Comparison of ENCODE assay signal across 25 cellular contexts in the genomic region with DNA sequence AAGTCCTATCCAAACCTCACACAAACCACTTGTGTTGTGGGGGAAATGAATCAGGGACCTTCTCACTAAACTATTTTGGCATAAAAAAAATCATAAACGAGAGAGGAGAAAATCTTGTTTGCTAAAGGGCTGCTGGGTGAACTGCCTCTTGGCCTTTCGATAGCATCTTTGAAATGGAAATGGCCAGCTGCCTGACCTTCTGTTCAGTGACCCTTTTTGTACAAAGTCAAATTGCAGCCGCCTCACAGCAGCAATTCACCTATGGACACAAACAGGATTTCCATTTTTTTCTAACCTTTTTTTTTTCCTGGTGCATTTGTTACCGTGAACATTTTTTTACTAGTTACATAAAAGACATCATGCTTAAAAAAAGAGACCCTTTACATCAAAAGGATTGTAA.
"Had no signal": no experiment of that assay in that cellular context is flagged by ENCODE, and none has a peak within 500 bp of the region (broad histone marks: within the 10 kb centered on the region; RNA-seq: fewer than 3 reads in every experiment).

No MANE protein-coding gene starts in this region.

- H3K4me1 Mint-ChIP-seq: activated CD4-positive, alpha-beta T cell treated with anti-CD3 and anti-CD28 coated beads for 36 hours; activated CD4-positive, alpha-beta T cell treated with anti-CD3 and anti-CD28 coated beads, Interleukin-2, amount 10 ng/mL, durations not matched to agents 24 days and 14 days; activated CD8-positive, alpha-beta memory T cell treated with anti-CD3 and anti-CD28 coated beads, Interleukin-2, amount 10 ng/mL, durations not matched to agents 7 days and 5 days; activated naive CD8-positive, alpha-beta T cell treated with anti-CD3 and anti-CD28 coated beads, Interleukin-2, amount 10 ng/mL, durations not matched to agents 7 days and 5 days had no signal

- H3K36me3 Mint-ChIP-seq: activated CD4-positive, alpha-beta memory T cell treated with anti-CD3 and anti-CD28 coated beads for 36 hours; activated CD8-positive, alpha-beta memory T cell treated with anti-CD3 and anti-CD28 coated beads, Interleukin-2, amount 10 ng/mL, durations not matched to agents 7 days and 5 days; activated naive CD4-positive, alpha-beta T cell treated with anti-CD3 and anti-CD28 coated beads, Interleukin-2, amount 50 U/mL, for 72 hours; activated naive CD8-positive, alpha-beta T cell treated with anti-CD3 and anti-CD28 coated beads, Interleukin-2, amount 10 ng/mL, durations not matched to agents 7 days and 5 days; brain had no signal

- H3K27ac Mint-ChIP-seq: activated CD4-positive, alpha-beta memory T cell treated with anti-CD3 and anti-CD28 coated beads for 36 hours; activated CD4-positive, alpha-beta T cell treated with anti-CD3 and anti-CD28 coated beads for 36 hours; activated CD4-positive, alpha-beta T cell treated with anti-CD3 and anti-CD28 coated beads, Interleukin-2, amount 10 ng/mL, durations not matched to agents 24 days and 14 days; activated CD8-positive, alpha-beta memory T cell treated with anti-CD3 and anti-CD28 coated beads, Interleukin-2, amount 10 ng/mL, durations not matched to agents 7 days and 5 days; activated CD8-positive, alpha-beta T cell treated with anti-CD3 and anti-CD28 coated beads, Interleukin-2, amount 10 ng/mL, durations not matched to agents 7 days and 5 days; activated naive CD4-positive, alpha-beta T cell treated with anti-CD3 and anti-CD28 coated beads for 36 hours; activated naive CD4-positive, alpha-beta T cell treated with anti-CD3 and anti-CD28 coated beads, Interleukin-2, amount 50 U/mL, for 72 hours; activated naive CD8-positive, alpha-beta T cell treated with anti-CD3 and anti-CD28 coated beads, Interleukin-2, amount 10 ng/mL, durations not matched to agents 7 days and 5 days; activated T-helper 1 cell treated with anti-CD3 and anti-CD28 coated beads, Interleukin-12 subunit alpha, Interleukin-12 subunit beta, Interleukin-2, Interleukin-4 antibody, amounts not matched to agents 30 ng/mL and 10 ng/mL and 1 ng/mL, durations not matched to agents 14 hours and 24 hours and 36 hours; activated T-helper 2 cell treated with anti-CD3 and anti-CD28 coated beads, Interferon-gamma antibody, Interleukin-2, Interleukin-4, amounts not matched to agents 10 μg/mL and 5 μg/mL and 100 μg/mL, durations not matched to agents 14 hours and 24 hours and 36 hours had no signal

- DNase-seq: activated CD4-positive, alpha-beta memory T cell treated with anti-CD3 and anti-CD28 coated beads for 36 hours; activated CD4-positive, alpha-beta T cell treated with anti-CD3 and anti-CD28 coated beads for 36 hours; activated CD4-positive, alpha-beta T cell treated with anti-CD3 and anti-CD28 coated beads, Interleukin-2, amount 10 ng/mL, durations not matched to agents 24 days and 14 days; activated CD4-positive, CD25-positive, alpha-beta regulatory T cell; activated CD4-positive, CD25-positive, alpha-beta regulatory T cell treated with anti-CD3 and anti-CD28 coated beads, Interleukin-2, amount 50 U/mL, for 72 hours; activated CD8-positive, alpha-beta memory T cell treated with anti-CD3 and anti-CD28 coated beads, Interleukin-2, amount 10 ng/mL, durations not matched to agents 7 days and 5 days; activated CD8-positive, alpha-beta memory T cell treated with anti-CD3 and anti-CD28 coated beads, Interleukin-2, amount 50 U/mL, for 4 hours; activated CD8-positive, alpha-beta T cell treated with anti-CD3 and anti-CD28 coated beads, Interleukin-2, amount 10 ng/mL, durations not matched to agents 7 days and 5 days; activated effector memory CD4-positive, alpha-beta T cell treated with anti-CD3 and anti-CD28 coated beads, Interleukin-2, amount 50 U/mL, for 16 hours; activated naive CD4-positive, alpha-beta T cell treated with anti-CD3 and anti-CD28 coated beads for 36 hours; activated naive CD8-positive, alpha-beta T cell treated with anti-CD3 and anti-CD28 coated beads, Interleukin-2, amount 10 ng/mL, durations not matched to agents 7 days and 5 days; activated T-cell treated with anti-CD3 and anti-CD28 coated beads, Interleukin-2, amount 50 U/mL, for 1 hour; activated T-cell treated with anti-CD3 and anti-CD28 coated beads, Interleukin-2, amount 50 U/mL, for 48 hours; central memory CD4-positive, alpha-beta T cell; cerebellar nuclear complex; colonic mucosa; effector CD8-positive, alpha-beta T cell; esophagus squamous epithelium; foreskin melanocyte; head of caudate nucleus; T-helper 2 cell had no signal

- H3K9me3 Mint-ChIP-seq: activated CD4-positive, alpha-beta memory T cell treated with anti-CD3 and anti-CD28 coated beads for 36 hours; activated CD4-positive, alpha-beta T cell treated with anti-CD3 and anti-CD28 coated beads, Interleukin-2, amount 10 ng/mL, durations not matched to agents 24 days and 14 days; activated naive CD4-positive, alpha-beta T cell treated with anti-CD3 and anti-CD28 coated beads for 36 hours; activated naive CD4-positive, alpha-beta T cell treated with anti-CD3 and anti-CD28 coated beads, Interleukin-2, amount 50 U/mL, for 72 hours; activated naive CD8-positive, alpha-beta T cell treated with anti-CD3 and anti-CD28 coated beads, Interleukin-2, amount 10 ng/mL, durations not matched to agents 7 days and 5 days; activated T-helper 1 cell treated with anti-CD3 and anti-CD28 coated beads, Interleukin-12 subunit alpha, Interleukin-12 subunit beta, Interleukin-2, Interleukin-4 antibody, amounts not matched to agents 30 ng/mL and 10 ng/mL and 1 ng/mL, durations not matched to agents 14 hours and 24 hours and 36 hours; activated T-helper 2 cell treated with anti-CD3 and anti-CD28 coated beads, Interferon-gamma antibody, Interleukin-2, Interleukin-4, amounts not matched to agents 10 μg/mL and 5 μg/mL and 100 μg/mL, durations not matched to agents 14 hours and 24 hours and 36 hours; brain had no signal

- H3K4me3 Mint-ChIP-seq: activated CD4-positive, alpha-beta memory T cell treated with anti-CD3 and anti-CD28 coated beads for 36 hours; activated CD4-positive, alpha-beta T cell treated with anti-CD3 and anti-CD28 coated beads for 36 hours; activated CD4-positive, alpha-beta T cell treated with anti-CD3 and anti-CD28 coated beads, Interleukin-2, amount 10 ng/mL, durations not matched to agents 24 days and 14 days; activated CD8-positive, alpha-beta memory T cell treated with anti-CD3 and anti-CD28 coated beads, Interleukin-2, amount 10 ng/mL, durations not matched to agents 7 days and 5 days; activated CD8-positive, alpha-beta T cell treated with anti-CD3 and anti-CD28 coated beads, Interleukin-2, amount 10 ng/mL, durations not matched to agents 7 days and 5 days; activated naive CD4-positive, alpha-beta T cell treated with anti-CD3 and anti-CD28 coated beads for 36 hours; activated naive CD8-positive, alpha-beta T cell treated with anti-CD3 and anti-CD28 coated beads, Interleukin-2, amount 10 ng/mL, durations not matched to agents 7 days and 5 days; activated T-helper 1 cell treated with anti-CD3 and anti-CD28 coated beads, Interleukin-12 subunit alpha, Interleukin-12 subunit beta, Interleukin-2, Interleukin-4 antibody, amounts not matched to agents 30 ng/mL and 10 ng/mL and 1 ng/mL, durations not matched to agents 14 hours and 24 hours and 36 hours had no signal
